ENCODE assay signal across 7 cellular contexts in the genomic region with DNA sequence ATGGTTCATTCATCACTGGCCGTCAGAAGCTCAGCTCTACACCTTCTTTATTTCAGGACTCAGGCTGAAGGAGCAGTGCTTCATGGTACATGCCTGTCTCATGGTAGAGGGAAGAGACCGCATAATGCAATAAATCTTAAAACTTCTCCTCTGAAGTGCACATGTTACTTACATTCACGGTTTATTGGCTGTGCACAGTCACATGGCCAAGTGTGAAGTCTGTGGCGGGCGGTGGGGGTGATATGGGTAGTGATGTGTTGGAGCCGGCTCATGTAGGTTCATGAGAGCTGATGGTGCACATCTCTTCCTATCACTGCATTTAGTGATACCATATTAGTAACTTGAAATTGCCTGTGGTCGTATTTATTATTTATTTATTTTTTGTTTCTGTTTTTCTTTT.
"Had no signal": no experiment of that assay in that cellular context is flagged by ENCODE, and none has a peak within 500 bp of the region (broad histone marks: within the 10 kb centered on the region; RNA-seq: fewer than 3 reads in every experiment).

No MANE protein-coding gene starts in this region.

- H3K4me2 ChIP-seq: GM23338 had no signal

- FAIRE-seq: H1, H54, K562 had no signal

- H2AFZ ChIP-seq: GM23338 had no signal

- ATAC-seq: GM23338, K562 had no signal

- H3K4me3 Mint-ChIP-seq: GM23338, H9 had no signal

- H3K27ac Mint-ChIP-seq: GM23338 had no signal

- DNase-seq: H9, HCEC 1CT, IMR-90 had no signal

- H3K4me3 ChIP-seq: GM23338, K562 had no signal
